In genomic region chr2:68372435-68372834, GRCh38 we compare ENCODE assay signal across 22 cellular contexts. TPM values are rescaled to one million over a fixed set of nuclear protein-coding genes. Genes with fewer than 3 reads are reported as not detected.
"Had no signal": no experiment of that assay in that cellular context is flagged by ENCODE, and none has a peak within 500 bp of the region (broad histone marks: within the 10 kb centered on the region; RNA-seq: fewer than 3 reads in every experiment).

No MANE protein-coding gene starts in this region.

- DNase-seq: activated CD4-positive, alpha-beta T cell treated with anti-CD3 and anti-CD28 coated beads, Interleukin-2, amount 50 U/mL, for 48 hours; activated CD4-positive, CD25-positive, alpha-beta regulatory T cell treated with anti-CD3 and anti-CD28 coated beads, Interleukin-2, amount 50 U/mL, for 72 hours; activated naive CD8-positive, alpha-beta T cell treated with anti-CD3 and anti-CD28 coated beads, Interleukin-2, amount 10 ng/mL, durations not matched to agents 7 days and 5 days; anterior cingulate cortex; brain microvascular endothelial cell; cortex of kidney; effector CD4-positive, alpha-beta T cell; esophagus squamous epithelium; mammary epithelial cell; mucosa of descending colon; naive thymus-derived CD8-positive, alpha-beta T cell; occipital lobe; stimulated activated CD4-positive, alpha-beta T cell treated with anti-CD3 and anti-CD28 coated beads, Interleukin-2, amount 100 ng/mL, for 48 hours; stimulated activated naive CD4-positive, alpha-beta T cell; T1000; trophoblast cell had no signal

- H3K36me3 ChIP-seq: brain microvascular endothelial cell, esophagus squamous epithelium, right atrium auricular region, suprapubic skin had no signal

- H3K9me3 Mint-ChIP-seq: activated naive CD8-positive, alpha-beta T cell treated with anti-CD3 and anti-CD28 coated beads, Interleukin-2, amount 10 ng/mL, durations not matched to agents 7 days and 5 days had no signal

- H2AFZ ChIP-seq: hepatocyte had no signal

- H3K4me2 ChIP-seq: hepatocyte had no signal

- H3K9me3 ChIP-seq: esophagus squamous epithelium, mucosa of descending colon, right atrium auricular region, suprapubic skin had no signal

- H3K4me3 ChIP-seq: esophagus squamous epithelium, hepatocyte, mucosa of descending colon, right atrium auricular region, suprapubic skin had no signal

- ATAC-seq: left lobe of liver; mucosa of descending colon; naive thymus-derived CD8-positive, alpha-beta T cell had no signal

- H3K27ac ChIP-seq: brain microvascular endothelial cell, esophagus squamous epithelium, hepatocyte, right atrium auricular region, suprapubic skin had no signal

- H3K27ac Mint-ChIP-seq: activated naive CD8-positive, alpha-beta T cell treated with anti-CD3 and anti-CD28 coated beads, Interleukin-2, amount 10 ng/mL, durations not matched to agents 7 days and 5 days; progenitor cell of endocrine pancreas had no signal

- H3K27me3 ChIP-seq: brain microvascular endothelial cell, esophagus squamous epithelium, right atrium auricular region, suprapubic skin had no signal

- H3K79me2 ChIP-seq: hepatocyte had no signal

RNA-seq across cellular contexts. Expression of gene PLEK, which starts 7.4 kb away (rescaled TPM):
- total RNA-seq: fibroblast of villous mesenchyme had no signal

RNA-seq across cellular contexts. Expression of gene CNRIP1, which starts 52.7 kb away (rescaled TPM):
- total RNA-seq: activated naive CD8-positive, alpha-beta T cell treated with anti-CD3 and anti-CD28 coated beads, Interleukin-2, amount 10 ng/mL, durations not matched to agents 7 days and 5 days; naive thymus-derived CD8-positive, alpha-beta T cell; progenitor cell of endocrine pancreas had no signal
- polyA plus RNA-seq: mammary epithelial cell; naive thymus-derived CD8-positive, alpha-beta T cell had no signal
